20 cellular contexts compared by ENCODE assay signal in the genomic region with DNA sequence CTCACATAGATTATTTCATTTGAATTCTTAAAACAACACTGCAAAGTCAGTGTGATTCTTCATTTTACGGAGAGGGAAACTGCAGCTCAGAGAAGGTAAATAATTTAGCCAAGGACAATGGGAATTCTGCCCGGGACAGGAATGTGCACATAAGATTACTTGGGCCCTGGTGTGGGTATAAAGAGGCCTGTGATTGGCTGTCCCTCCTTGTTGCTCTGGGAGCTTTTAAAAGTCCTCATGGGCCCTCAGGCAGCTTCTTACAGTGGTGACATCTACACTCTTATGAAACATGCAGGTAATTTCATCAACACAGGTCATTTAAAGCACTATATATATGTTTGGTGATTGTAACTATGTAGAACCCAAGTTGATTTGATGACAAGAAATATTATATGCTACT.
A peak's percentile ranks its signal among the peaks of the same experiment; 100 is the strongest.
DNase-seq lines count a peak whose midpoint lies in the region; ATAC-seq and TF ChIP-seq lines count a peak whose summit lies in the region.
"Had no signal": no experiment of that assay in that cellular context is flagged by ENCODE, and none has a peak within 500 bp of the region (broad histone marks: within the 10 kb centered on the region; RNA-seq: fewer than 3 reads in every experiment).

No MANE protein-coding gene starts in this region.

- H4K91ac ChIP-seq in trophoblast cell (ENCODE audit: low read depth, low read length), result no peak overlapping the region

- no peaks in the 10 kb centered on the region for H3K27me3 Mint-ChIP-seq in T-helper 1 cell treated with Interleukin-12 subunit alpha and Interleukin-12 subunit beta and Interleukin-4 antibody, amounts not matched to agents 30 μg/mL and 1 μg/mL, for 36 hours (ENCODE audit: low read depth)
- H3K27me3 Mint-ChIP-seq: stimulated activated naive B cell treated with anti-CD40 and anti-IgM and Interleukin-4, amounts not matched to agents 10 μg/mL and 1 μg/mL and 100 μg/mL, for 72 hours had no signal

- no peak overlapping the region for H3K4me3 ChIP-seq in SU-DHL-6 (ENCODE audit: insufficient read depth, low read length, poor library complexity, severe bottlenecking)
- no peak overlapping the region for H3K4me3 ChIP-seq in heart right ventricle
- H3K4me3 ChIP-seq in trophoblast cell (ENCODE audit: low read depth, low read length), result no peak overlapping the region
- H3K4me3 ChIP-seq: dorsolateral prefrontal cortex, smooth muscle cell, upper lobe of left lung had no signal

- H2BK120ac ChIP-seq in trophoblast cell (ENCODE audit: insufficient read depth, low read length, poor library complexity), result no peak overlapping the region

- TF ChIP-seq CTCF in SU-DHL-6 (IDR thresholded peaks at IDR 0.05; ENCODE audit: insufficient read depth, low read length, poor library complexity, severe bottlenecking) (no peak), heart right ventricle (IDR thresholded peaks at IDR 0.05) (no peak)

- WGBS in heart right ventricle, 2 donors, result 37 to 62% methylated on average over 2 of the region's 2 CpGs
- WGBS in trophoblast cell (ENCODE audit: extremely low coverage, insufficient coverage, insufficient read length), result no CpG with 5 or more reads among the region's 2 CpGs

- no peak overlapping the region for H2BK12ac ChIP-seq in trophoblast cell (ENCODE audit: low read length)

- no peaks in the 10 kb centered on the region for H3K9me3 Mint-ChIP-seq in T-helper 1 cell treated with Interleukin-12 subunit alpha and Interleukin-12 subunit beta and Interleukin-4 antibody, amounts not matched to agents 30 μg/mL and 1 μg/mL, for 36 hours
- H3K9me3 Mint-ChIP-seq: stimulated activated naive B cell treated with anti-CD40 and anti-IgM and Interleukin-4, amounts not matched to agents 10 μg/mL and 1 μg/mL and 100 μg/mL, for 72 hours had no signal

- no peak overlapping the region for H3K4ac ChIP-seq in trophoblast cell (ENCODE audit: low read depth, low read length)

- H3K9me2 ChIP-seq in SU-DHL-6 (replicated peaks; ENCODE audit: insufficient read depth, low read length), result no peaks in the 10 kb centered on the region

- H3K27me3 ChIP-seq in SU-DHL-6 (ENCODE audit: low read length) (no peaks in the 10 kb centered on the region), heart right ventricle (no peaks in the 10 kb centered on the region), trophoblast cell (ENCODE audit: insufficient read depth, low read length) (no peaks in the 10 kb centered on the region)
- H3K27me3 ChIP-seq: dorsolateral prefrontal cortex, upper lobe of left lung had no signal

- no peak overlapping the region for H3K9ac ChIP-seq in SU-DHL-6 (ENCODE audit: low read length)
- H3K9ac ChIP-seq in trophoblast cell (ENCODE audit: low read length), result no peak overlapping the region

- no peak overlapping the region for H2AFZ ChIP-seq in SU-DHL-6 (ENCODE audit: low read depth, low read length, severe bottlenecking)
- H2AFZ ChIP-seq in trophoblast cell (ENCODE audit: insufficient read depth, low read length, poor library complexity), result no peak overlapping the region

- peaks cover 37% of the 10 kb centered on the region for H3K36me3 Mint-ChIP-seq in T-helper 1 cell treated with Interleukin-12 subunit alpha and Interleukin-12 subunit beta and Interleukin-4 antibody, amounts not matched to agents 30 μg/mL and 1 μg/mL, for 36 hours (ENCODE audit: low read depth)

- no peak overlapping the region for H4K8ac ChIP-seq in trophoblast cell (ENCODE audit: low read depth, low read length)

- H3K36me3 ChIP-seq in SU-DHL-6 (ENCODE audit: low read length) (peaks cover 22% of the 10 kb centered on the region), heart right ventricle (peaks cover 0 to 46% (median 3%) of the 10 kb centered on the region in 9 donors), trophoblast cell (ENCODE audit: control insufficient read depth in 1 of 2, insufficient read depth in 2 of 2, low read length in 2 of 2) (peaks cover 0 to 2% of the 10 kb centered on the region in 2 experiments)

- H3K27ac ChIP-seq in SU-DHL-6 (ENCODE audit: low read depth, low read length) (peak overlapping the region; percentile 62; the same call in 1 of the 2 replicates), heart right ventricle (peak overlapping the region in 6 of 10 donors; percentile 9 to 87 (median 59)), trophoblast cell (ENCODE audit: low read depth, low read length) (no peak overlapping the region)
- H3K27ac ChIP-seq: 22Rv1, dorsolateral prefrontal cortex, WERI-Rb-1 had no signal

- DNase-seq in T-helper 1 cell (no peak), heart right ventricle (no peak), trophoblast cell (peak; percentile 90 to 92), NAMALWA (ENCODE audit: low spot score) (no peak), COLO829 (ENCODE audit: low spot score) (no peak), RKO (ENCODE audit: low spot score) (no peak)
- DNase-seq: C1 segment of cervical spinal cord; dorsolateral prefrontal cortex; kidney glomerular epithelial cell; MM.1S; NCI-H2081 treated with DMSO at 0.1 percent for 48 hours; NCI-H69; stimulated activated naive B cell treated with anti-CD40 and anti-IgM and Interleukin-4, amounts not matched to agents 10 μg/mL and 1 μg/mL and 100 μg/mL, for 72 hours; WERI-Rb-1 had no signal

- no peak overlapping the region for H3K23ac ChIP-seq in trophoblast cell (ENCODE audit: low read length)

- intact Hi-C loops in heart right ventricle (cut with DNase I), result no loop called here

- no peaks in the 10 kb centered on the region for H4K20me1 ChIP-seq in SU-DHL-6 (ENCODE audit: low read depth, low read length)

- H3K4me2 ChIP-seq in SU-DHL-6 (ENCODE audit: low read depth, low read length, poor library complexity, severe bottlenecking) (no peak overlapping the region), trophoblast cell (ENCODE audit: low read length) (no peak overlapping the region)
- H3K4me2 ChIP-seq: smooth muscle cell had no signal

- H2AK5ac ChIP-seq in trophoblast cell (ENCODE audit: low read length), result no peak overlapping the region

- H3K4me1 Mint-ChIP-seq in T-helper 1 cell treated with Interleukin-12 subunit alpha and Interleukin-12 subunit beta and Interleukin-4 antibody, amounts not matched to agents 30 μg/mL and 1 μg/mL, for 36 hours (ENCODE audit: low read depth), result peaks cover 38% of the 10 kb centered on the region

- H3K4me1 ChIP-seq in heart right ventricle (peaks cover 0 to 46% (median 35%) of the 10 kb centered on the region in 9 donors), trophoblast cell (ENCODE audit: control insufficient read depth in 1 of 2, insufficient read depth in 2 of 2, low read length in 2 of 2) (peaks cover 3 to 6% of the 10 kb centered on the region in 2 experiments)

- no peak overlapping the region for H3K18ac ChIP-seq in trophoblast cell (ENCODE audit: low read length)

- H3K4me3 Mint-ChIP-seq in T-helper 1 cell treated with Interleukin-12 subunit alpha and Interleukin-12 subunit beta and Interleukin-4 antibody, amounts not matched to agents 30 μg/mL and 1 μg/mL, for 36 hours, result no peak overlapping the region
- H3K4me3 Mint-ChIP-seq: stimulated activated naive B cell treated with anti-CD40 and anti-IgM and Interleukin-4, amounts not matched to agents 10 μg/mL and 1 μg/mL and 100 μg/mL, for 72 hours had no signal

- H3K9me3 ChIP-seq in SU-DHL-6 (ENCODE audit: insufficient read depth, low read length) (no peaks in the 10 kb centered on the region), heart right ventricle (no peaks in the 10 kb centered on the region), trophoblast cell (ENCODE audit: insufficient read depth, low read depth, low read length) (no peaks in the 10 kb centered on the region)
- H3K9me3 ChIP-seq: upper lobe of left lung had no signal

- H3K79me2 ChIP-seq in SU-DHL-6 (ENCODE audit: insufficient read depth, low read length) (peaks cover 17% of the 10 kb centered on the region; the same call in 1 of the 2 replicates), trophoblast cell (ENCODE audit: control insufficient read depth, insufficient read depth, low read length, poor library complexity) (no peaks in the 10 kb centered on the region)

- no peaks in the 10 kb centered on the region for H3K79me1 ChIP-seq in trophoblast cell (ENCODE audit: low read length)

- ATAC-seq in heart right ventricle, result peak in 4 of 8 donors; percentile 37 to 56 (median 49)
- ATAC-seq: HCT116; stimulated activated naive B cell treated with anti-CD40 and anti-IgM and Interleukin-4, amounts not matched to agents 10 μg/mL and 1 μg/mL and 100 μg/mL, for 72 hours had no signal

- H4K12ac ChIP-seq in trophoblast cell (ENCODE audit: low read depth, low read length), result no peak overlapping the region

- H3F3A ChIP-seq in SU-DHL-6 (ENCODE audit: insufficient read depth), result no peaks in the 10 kb centered on the region

- no peak overlapping the region for H2BK5ac ChIP-seq in trophoblast cell (ENCODE audit: low read depth, low read length, poor library complexity)

- peak overlapping the region; percentile 77 for H3K27ac Mint-ChIP-seq in T-helper 1 cell treated with Interleukin-12 subunit alpha and Interleukin-12 subunit beta and Interleukin-4 antibody, amounts not matched to agents 30 μg/mL and 1 μg/mL, for 36 hours

- no peak overlapping the region for H3K14ac ChIP-seq in trophoblast cell (ENCODE audit: low read length)

Comparison
In these comparisons a context has a peak if more than half of its experiments do, and no peak if none do; other contexts are left out.
1. DNase-seq: peak in trophoblast cell (2 of 2); none in T-helper 1 cell (0 of 5), heart right ventricle (0 of 2), NAMALWA (single experiment), COLO829 (single experiment) and RKO (single experiment).